8 cellular contexts compared by ENCODE assay signal in genomic region chr6:149938571-149939462, GRCh38. TPM values are rescaled to one million over a fixed set of nuclear protein-coding genes. Genes with fewer than 3 reads are reported as not detected.
DNase-seq lines count a peak whose midpoint lies in the region; ATAC-seq and TF ChIP-seq lines count a peak whose summit lies in the region.

No MANE protein-coding gene starts in this region.

- H3K56ac ChIP-seq in mesendoderm (ENCODE audit: low read length), result peak overlapping the region; percentile 34

- peak; percentile 5 for DNase-seq in NCI-H510A treated with DMSO at 0.1 percent for 48 hours (lab: John Stamatoyannopoulos, UW)
- DNase-seq in NCI-H510A (lab: John Stamatoyannopoulos, UW), result no peak
- peak in 2 of 3 donors; percentile 45 to 61 for DNase-seq in Peyer's patch
- no peak for DNase-seq in brain microvascular endothelial cell
- no peak for DNase-seq in mesendoderm
- DNase-seq in upper lobe of right lung, result no peak
- DNase-seq in CD1c-positive myeloid dendritic cell (ENCODE audit: extremely low spot score), result no peak

- TF ChIP-seq CTCF in Peyer's patch (IDR thresholded peaks at IDR 0.05), result no peak
- no peak for TF ChIP-seq CTCF in brain microvascular endothelial cell (IDR thresholded peaks at IDR 0.05; ENCODE audit: low read depth, low read length, missing control alignments)
- no peak for TF ChIP-seq CTCF in upper lobe of right lung (IDR thresholded peaks at IDR 0.05)

- H3K9ac ChIP-seq in mesendoderm (ENCODE audit: low read length), result no peak overlapping the region

- H3K27me3 ChIP-seq in Peyer's patch (peaks cover 0 to 24% of the 10 kb centered on the region in 2 donors), brain microvascular endothelial cell (replicated peaks) (peaks cover 44% of the 10 kb centered on the region), mesendoderm (ENCODE audit: insufficient read depth, low read length, poor library complexity) (peaks cover 48% of the 10 kb centered on the region), upper lobe of right lung (peaks cover 81% of the 10 kb centered on the region)

- H3K23ac ChIP-seq in mesendoderm (ENCODE audit: low read length), result no peak overlapping the region

- peaks cover 0 to 26% (median 10%) of the 10 kb centered on the region in 4 donors for H3K4me1 ChIP-seq in Peyer's patch
- no peaks in the 10 kb centered on the region for H3K4me1 ChIP-seq in mesendoderm (ENCODE audit: control insufficient read depth, low read depth, low read length)
- peaks cover 23% of the 10 kb centered on the region for H3K4me1 ChIP-seq in upper lobe of right lung

- no peak overlapping the region for H2BK120ac ChIP-seq in mesendoderm (ENCODE audit: low read depth, low read length)

- peak; percentile 71 for ATAC-seq in HG02840 (IDR thresholded peaks at IDR 0.05; ENCODE audit: low FRiP score, unreplicated experiment)
- ATAC-seq in upper lobe of right lung, result no peak

- H4K8ac ChIP-seq in mesendoderm (ENCODE audit: low read depth, low read length), result no peak overlapping the region

- no peak overlapping the region for H3K4ac ChIP-seq in mesendoderm (ENCODE audit: low read depth, low read length)

- intact Hi-C loops in upper lobe of right lung (cut with DNase I), result loop anchor here (5.0 kb wide), 1 partner anchor 78 kb away; no protein-coding TSS in a partner anchor

- H3K79me1 ChIP-seq in mesendoderm (ENCODE audit: low read length), result no peaks in the 10 kb centered on the region

- H4K5ac ChIP-seq in mesendoderm (ENCODE audit: low read length), result no peak overlapping the region

- no peak for TF ChIP-seq POLR2A in Peyer's patch (IDR thresholded peaks at IDR 0.05)

- H3K18ac ChIP-seq in mesendoderm (ENCODE audit: low read length), result no peak overlapping the region

- H3K27ac ChIP-seq in Peyer's patch, result no peak overlapping the region
- H3K27ac ChIP-seq in brain microvascular endothelial cell, result no peak overlapping the region
- no peak overlapping the region for H3K27ac ChIP-seq in mesendoderm (ENCODE audit: low read depth, low read length)
- no peak overlapping the region for H3K27ac ChIP-seq in upper lobe of right lung

- WGBS in mesendoderm (ENCODE audit: extremely low coverage, insufficient coverage, low lambda C conversion rate), result no CpG with 5 or more reads among the region's 59 CpGs

- H2BK15ac ChIP-seq in mesendoderm (replicated peaks; ENCODE audit: low read depth), result no peak overlapping the region

- peak overlapping the region; percentile 27 to 53 (median 51) for H3K4me3 ChIP-seq in Peyer's patch
- H3K4me3 ChIP-seq in brain microvascular endothelial cell (ENCODE audit: low read depth, low read length), result peak overlapping the region; percentile 43
- no peak overlapping the region for H3K4me3 ChIP-seq in mesendoderm (ENCODE audit: low read length)
- H3K4me3 ChIP-seq in upper lobe of right lung, result peak overlapping the region; percentile 53

- no peak overlapping the region for H2BK5ac ChIP-seq in mesendoderm (ENCODE audit: low read length)

- H3K9me3 ChIP-seq in Peyer's patch (no peaks in the 10 kb centered on the region), upper lobe of right lung (no peaks in the 10 kb centered on the region)

- H3K4me2 ChIP-seq in mesendoderm (ENCODE audit: low read length), result no peak overlapping the region

- no peaks in the 10 kb centered on the region for H3K36me3 ChIP-seq in Peyer's patch
- H3K36me3 ChIP-seq in brain microvascular endothelial cell (replicated peaks), result no peaks in the 10 kb centered on the region
- H3K36me3 ChIP-seq in mesendoderm (ENCODE audit: control insufficient read depth, insufficient read depth, low read length), result no peaks in the 10 kb centered on the region
- H3K36me3 ChIP-seq in upper lobe of right lung, result no peaks in the 10 kb centered on the region

- in situ Hi-C loops in brain microvascular endothelial cell (cut with HindIII; ENCODE audit: low pct_ligation_motif_present, low sequenced_read_pairs), result no loop called here

- H2AK5ac ChIP-seq in mesendoderm (ENCODE audit: low read length), result no peak overlapping the region

- no peaks in the 10 kb centered on the region for H3K79me2 ChIP-seq in mesendoderm (ENCODE audit: control insufficient read depth, insufficient read depth, low read length)

RNA-seq across cellular contexts. Expression of gene ULBP2, which starts 3.0 kb away (rescaled TPM):
- total RNA-seq in Peyer's patch, result not detected
- 0.14 TPM for polyA plus RNA-seq in mesendoderm (2013, experiment 1 of 2)
- polyA plus RNA-seq in mesendoderm (2013, experiment 2 of 2), result 0.15 TPM
- 2.3 TPM for total RNA-seq in upper lobe of right lung

RNA-seq across cellular contexts. Expression of gene RAET1G, which starts 15.9 kb away (rescaled TPM):
- total RNA-seq in Peyer's patch (not detected), upper lobe of right lung (1.2 TPM)
- 0.03 TPM for polyA plus RNA-seq in mesendoderm (2013, experiment 1 of 2)
- not detected for polyA plus RNA-seq in mesendoderm (2013, experiment 2 of 2)

RNA-seq across cellular contexts. Expression of gene ULBP1, which starts 24.9 kb away (rescaled TPM):
- total RNA-seq in Peyer's patch (not detected), upper lobe of right lung (1.2 TPM)
- polyA plus RNA-seq in mesendoderm (2013, experiment 1 of 2), result 1.2 TPM
- 1.2 TPM for polyA plus RNA-seq in mesendoderm (2013, experiment 2 of 2)

RNA-seq across cellular contexts. Expression of gene RAET1E, which starts 40.9 kb away (rescaled TPM):
- total RNA-seq in Peyer's patch, result not detected
- not detected for polyA plus RNA-seq in mesendoderm (2013, experiment 1 of 2)
- not detected for polyA plus RNA-seq in mesendoderm (2013, experiment 2 of 2)
- total RNA-seq in upper lobe of right lung, result 0.96 TPM

Comparison
In these comparisons a context has a peak if more than half of its experiments do, and no peak if none do; other contexts are left out.
1. DNase-seq: peak in NCI-H510A treated with DMSO at 0.1 percent for 48 hours (single experiment) and Peyer's patch (2 of 3); none in NCI-H510A (single experiment), brain microvascular endothelial cell (single experiment), mesendoderm (single experiment), upper lobe of right lung (single experiment) and CD1c-positive myeloid dendritic cell (single experiment).